32 cellular contexts compared by ENCODE assay signal in the genomic region with DNA sequence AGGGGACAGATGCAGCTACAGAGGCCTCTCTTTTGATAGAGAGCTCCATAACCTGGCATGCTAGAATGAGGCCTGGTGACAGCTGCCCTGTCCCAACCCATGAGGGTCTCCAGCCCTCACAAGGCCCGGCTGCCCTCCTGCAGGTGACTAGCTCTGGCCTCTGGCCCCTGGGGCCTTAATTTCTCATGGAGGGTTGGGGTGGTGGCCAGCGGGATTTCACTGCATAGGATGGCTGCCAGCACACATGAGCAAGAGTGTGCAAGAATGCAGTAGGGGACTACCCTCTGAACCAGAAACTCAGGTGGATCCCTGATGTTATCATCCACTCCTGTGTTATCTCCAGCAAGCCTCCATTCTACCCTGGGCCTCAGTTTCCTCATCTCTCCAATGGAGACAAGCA.
"Had no signal": no experiment of that assay in that cellular context is flagged by ENCODE, and none has a peak within 500 bp of the region (broad histone marks: within the 10 kb centered on the region; RNA-seq: fewer than 3 reads in every experiment).

No MANE protein-coding gene starts in this region.

- H3K27ac ChIP-seq: ascending aorta, cardiac muscle cell, KMS-11, PC-9, VCaP had no signal

- DNase-seq: activated B cell treated with CpG ODN at 0.5 μM for 24 hours; activated CD4-positive, alpha-beta memory T cell treated with anti-CD3 and anti-CD28 coated beads, Interleukin-2, amount 10 ng/mL, durations not matched to agents 7 days and 5 days; activated CD4-positive, alpha-beta T cell treated with anti-CD3 and anti-CD28 coated beads for 4 hours; activated CD4-positive, alpha-beta T cell treated with anti-CD3 and anti-CD28 coated beads, Interleukin-2, amount 50 U/mL, for 1 hour; activated CD4-positive, CD25-positive, alpha-beta regulatory T cell treated with anti-CD3 and anti-CD28 coated beads, Interleukin-2, amount 50 U/mL, for 72 hours; activated CD8-positive, alpha-beta memory T cell treated with anti-CD3 and anti-CD28 coated beads for 24 hours; activated CD8-positive, alpha-beta memory T cell treated with anti-CD3 and anti-CD28 coated beads, Interleukin-2, amount 10 ng/mL, durations not matched to agents 7 days and 5 days; activated CD8-positive, alpha-beta memory T cell treated with anti-CD3 and anti-CD28 coated beads, Interleukin-2, amount 50 U/mL, for 48 hours; activated gamma-delta T cell; activated naive CD4-positive, alpha-beta T cell treated with Interleukin-2 at 50 U/mL for 16 hours; activated naive CD8-positive, alpha-beta T cell treated with anti-CD3 and anti-CD28 coated beads, Interleukin-2, amount 10 ng/mL, durations not matched to agents 7 days and 5 days; activated T-cell treated with anti-CD3 and anti-CD28 coated beads, Interleukin-2, amount 50 U/mL, for 72 hours; amygdala; MM.1S; MV-4-11; NCI-H1092; NCI-H1436 treated with DMSO at 0.1 percent for 48 hours; NCI-H1694 treated with DMSO at 0.1 percent for 48 hours; NCI-H2029; NCI-H345; NCI-H524 treated with DMSO at 0.1 percent for 48 hours; Right ventricle myocardium superior; SW 1271; T-helper 1 cell; T-helper 2 cell; T-helper 9 cell had no signal

- H3K27me3 ChIP-seq: ascending aorta, cardiac muscle cell had no signal

- H2AFZ ChIP-seq: PC-9 had no signal

- H3K9ac ChIP-seq: KMS-11 had no signal

- H3K4me3 ChIP-seq: ascending aorta, cardiac muscle cell, PC-9 had no signal

- ATAC-seq: activated CD8-positive, alpha-beta memory T cell treated with anti-CD3 and anti-CD28 coated beads, Interleukin-2, amount 10 ng/mL, durations not matched to agents 7 days and 5 days; activated T-cell treated with anti-CD3 and anti-CD28 coated beads, Interleukin-2, amount 50 U/mL, for 72 hours; activated T-helper 17 cell treated with anti-CD3 and anti-CD28 coated beads, Interleukin-2, amount 50 U/mL, for 72 hours had no signal

- H3K36me3 ChIP-seq: ascending aorta, cardiac muscle cell had no signal

- H3K4me2 ChIP-seq: KMS-11, PC-9 had no signal
